Comparison of ENCODE assay signal across 17 cellular contexts in the genomic region with DNA sequence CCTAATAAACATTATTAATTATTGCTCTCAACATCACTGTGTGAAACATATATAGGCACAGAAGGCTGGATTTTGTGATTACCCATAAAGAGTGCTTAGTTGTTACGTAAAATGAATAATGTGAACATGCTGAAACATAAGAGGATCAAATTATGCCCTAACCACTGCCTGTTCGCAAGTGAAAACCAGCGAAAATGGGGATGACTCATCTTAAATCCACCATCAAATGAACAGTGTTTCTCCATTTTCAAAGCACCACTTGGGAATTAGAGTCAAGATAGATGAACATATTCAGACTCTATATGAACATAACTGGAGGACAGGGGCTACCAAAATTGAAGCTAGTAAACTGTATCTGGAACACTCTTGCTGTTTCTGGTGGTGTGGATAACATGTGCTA.
"Had no signal": no experiment of that assay in that cellular context is flagged by ENCODE, and none has a peak within 500 bp of the region (broad histone marks: within the 10 kb centered on the region; RNA-seq: fewer than 3 reads in every experiment).

No MANE protein-coding gene starts in this region.

- ATAC-seq: activated CD8-positive, alpha-beta memory T cell treated with anti-CD3 and anti-CD28 coated beads, Interleukin-2, amount 10 ng/mL, durations not matched to agents 7 days and 5 days; gastrocnemius medialis; natural killer cell; pancreas; right lobe of liver; stimulated activated memory B cell treated with anti-CD40 and anti-IgM and Interleukin-4, amounts not matched to agents 10 μg/mL and 1 μg/mL and 100 μg/mL, for 72 hours had no signal

- DNase-seq: activated CD4-positive, alpha-beta memory T cell treated with anti-CD3 and anti-CD28 coated beads, Interleukin-2, amount 10 ng/mL, durations not matched to agents 7 days and 5 days; activated CD4-positive, alpha-beta T cell treated with anti-CD3 and anti-CD28 coated beads for 48 hours; activated CD8-positive, alpha-beta memory T cell treated with anti-CD3 and anti-CD28 coated beads, Interleukin-2, amount 10 ng/mL, durations not matched to agents 7 days and 5 days; activated naive CD4-positive, alpha-beta T cell treated with Interleukin-2 at 50 U/mL for 16 hours; aorta; cerebellar nuclear complex; effector CD4-positive, alpha-beta T cell; gastrocnemius medialis; mesenchymal stem cell; natural killer cell; pancreas; right lobe of liver; stimulated activated CD4-positive, alpha-beta T cell treated with anti-CD3 and anti-CD28 coated beads, Interleukin-4, amount 100 ng/mL, for 24 hours; SW 1271; T-helper 2 cell had no signal

- H3K4me3 ChIP-seq: breast epithelium, gastrocnemius medialis, pancreas, right lobe of liver had no signal
